Comparison of ENCODE assay signal across 8 cellular contexts in genomic region chr1:53238197-53239155, GRCh38. TPM values are rescaled to one million over a fixed set of nuclear protein-coding genes. Genes with fewer than 3 reads are reported as not detected.
DNase-seq lines count a peak whose midpoint lies in the region; ATAC-seq, FAIRE-seq and TF ChIP-seq lines count a peak whose summit lies in the region.

TSS of gene MAGOH (minus strand) at chr1:53238518. CDS start at chr1:53238448, 70 bp downstream.

- H3K4me3 ChIP-seq in H1 (ENCODE audit: extremely low read depth in 1 of 4, insufficient read depth in 2 of 4, low read depth in 3 of 4, low read length in 4 of 4) (peak within 1 kb of the TSS; percentile 83 to 99 (median 90)), mesenchymal stem cell (ENCODE audit: insufficient read depth in 1 of 2, low read depth in 1 of 2, low read length in 2 of 2) (peak within 1 kb of the TSS; percentile 97 to 100)

- H3K4me1 ChIP-seq in H1 (replicated peaks in 1 of 4; ENCODE audit: control insufficient read depth in 3 of 4, insufficient read depth in 4 of 4, low read length in 3 of 4) (no peaks in the 10 kb centered on the region; a peak in 1 of 7 replicates), mesenchymal stem cell (ENCODE audit: control insufficient read depth, insufficient read depth, low read depth, low read length) (peaks cover 11% of the 10 kb centered on the region)

- DNase-seq in COLO829 (ENCODE audit: low spot score) (peak; percentile 98), HTR-8/SVneo (ENCODE audit: insufficient read length, low spot score) (peak; percentile 96), NOMO-1 treated with dmso at 0.1 percent for 144 hours (lab: John Stamatoyannopoulos, UW; ENCODE audit: unreplicated experiment) (peak; percentile 96), H1 (ENCODE audit: low read depth in 1 of 2, low spot score in 2 of 2) (peak; percentile 89 to 99), mesenchymal stem cell (peak; percentile 97)
- peak; percentile 89 to 96 (median 95) for DNase-seq in activated CD8-positive, alpha-beta memory T cell treated with anti-CD3 and anti-CD28 coated beads for 48 hours (ENCODE audit: low read depth in 2 of 3, low spot score in 2 of 3)
- peak; percentile 91 for DNase-seq in stimulated activated CD8-positive, alpha-beta memory T cell treated with anti-CD3 and anti-CD28 coated beads, Interleukin-12 subunit alpha, Interleukin-12 subunit beta, amount 100 ng/mL, for 4 hours (ENCODE audit: low read depth)

- no peak within 1 kb of the TSS for H3K56ac ChIP-seq in H1 (replicated peaks; ENCODE audit: insufficient read length, low read depth, low read length)

- H2BK15ac ChIP-seq in H1 (ENCODE audit: low read length) (no peak within 1 kb of the TSS), mesenchymal stem cell (ENCODE audit: low read depth, poor library complexity, severe bottlenecking) (peak within 1 kb of the TSS; percentile 33)

- H2BK20ac ChIP-seq in H1 (ENCODE audit: low read length), result no peak within 1 kb of the TSS

- peak in 1 of 2 experiments; percentile 82; a peak in 1 of 3 replicates for TF ChIP-seq EP300 in H1 (IDR thresholded peaks at IDR 0.05; ENCODE audit: borderline replicate concordance in 1 of 2, low read depth in 2 of 2, low read length in 2 of 2)

- POLR2A ChIA-PET in H1 (lab: Charles Lee; ENCODE audit: partially characterized antibody), result interaction anchor here (0.6 to 10.8 kb wide), 9 partner anchors 10 to 658 kb away, joined by 3 to 62 read pairs (median 3); partner anchors contain the start of gene CZIB

- H2BK12ac ChIP-seq in H1 (ENCODE audit: low read depth, low read length) (peak within 1 kb of the TSS; percentile 52; the same call in 1 of the 2 replicates), mesenchymal stem cell (ENCODE audit: low read length in 2 of 2) (no peak within 1 kb of the TSS)

- TF ChIP-seq CTCF in H1 (IDR thresholded peaks at IDR 0.05; ENCODE audit: control extremely low read depth in 1 of 3, insufficient read depth in 1 of 3, low read depth in 1 of 3, low read length in 3 of 3), result no peak

- peak; percentile 83 to 88 for TF ChIP-seq POLR2A in H1 (IDR thresholded peaks at IDR 0.05; ENCODE audit: control extremely low read depth in 1 of 2, low read depth in 2 of 2, low read length in 2 of 2)

- peak; percentile 93 for ATAC-seq in GM21367 (IDR thresholded peaks at IDR 0.05; ENCODE audit: unreplicated experiment)

- no peak within 1 kb of the TSS for H4K91ac ChIP-seq in H1 (replicated peaks; ENCODE audit: insufficient read length, low read length)
- H4K91ac ChIP-seq in mesenchymal stem cell (ENCODE audit: low read length), result peak within 1 kb of the TSS; percentile 52

- H2BK5ac ChIP-seq in H1 (ENCODE audit: low read depth, low read length), result peak within 1 kb of the TSS; percentile 60; the same call in 1 of the 2 replicates
- peak within 1 kb of the TSS; percentile 39 for H2BK5ac ChIP-seq in mesenchymal stem cell (ENCODE audit: low read depth, low read length, poor library complexity, severe bottlenecking)

- TF ChIP-seq RAD21 in H1 (IDR thresholded peaks at IDR 0.05 in 1 of 2, conservative IDR thresholded peaks at IDR 0.05 in 1 of 2; ENCODE audit: low read depth in 2 of 2, low read length in 2 of 2), result no peak

- H3K14ac ChIP-seq in H1 (ENCODE audit: insufficient read length) (no peak within 1 kb of the TSS), mesenchymal stem cell (ENCODE audit: low read length in 2 of 2) (peak within 1 kb of the TSS in 1 of 2 experiments; percentile 46)

- H2BK120ac ChIP-seq in H1 (replicated peaks; ENCODE audit: low read depth, low read length) (no peak within 1 kb of the TSS), mesenchymal stem cell (ENCODE audit: low read depth, low read length) (peak within 1 kb of the TSS; percentile 78)

- CTCF ChIA-PET in H1 (lab: Charles Lee; ENCODE audit: partially characterized antibody), result interaction anchor here (0.6 kb wide), 1 partner anchor 586 kb away, joined by 3 read pairs; no protein-coding TSS in a partner anchor

- peak; percentile 95 for FAIRE-seq in HTR-8/SVneo (lab: Jason Lieb, UNC)
- peak; percentile 66 for FAIRE-seq in H1 (lab: Jason Lieb, UNC)

- H3K36me3 ChIP-seq in H1 (ENCODE audit: control insufficient read depth in 2 of 4, insufficient read depth in 4 of 4, low read length in 3 of 4) (peaks cover 12 to 28% (median 20%) of the 10 kb centered on the region in 4 experiments; a peak in 7 of 8 replicates), mesenchymal stem cell (ENCODE audit: control insufficient read depth in 1 of 2, insufficient read depth in 2 of 2, low read depth in 1 of 2, low read length in 2 of 2) (peaks cover 8 to 27% of the 10 kb centered on the region in 2 experiments)

- H2AFZ ChIP-seq in H1 (ENCODE audit: low read length) (peak within 1 kb of the TSS; percentile 59), mesenchymal stem cell (ENCODE audit: low read depth, low read length) (peak within 1 kb of the TSS; percentile 84)

- H2AK5ac ChIP-seq in H1 (ENCODE audit: low read depth, low read length) (0 out of 2 replicates have a peak within 1 kb of the TSS, but pooled peaks have one; percentile 18), mesenchymal stem cell (ENCODE audit: low read length, severe bottlenecking) (peak within 1 kb of the TSS; percentile 47)

- H3K4ac ChIP-seq in H1 (replicated peaks; ENCODE audit: insufficient read length, low read depth, low read length) (peak within 1 kb of the TSS; percentile 29), mesenchymal stem cell (ENCODE audit: low read depth in 1 of 2, low read length in 2 of 2) (peak within 1 kb of the TSS; percentile 68 to 75)

- H3K79me1 ChIP-seq in H1 (ENCODE audit: low read depth, low read length) (peaks cover 7% of the 10 kb centered on the region; the same call in 1 of the 2 replicates), mesenchymal stem cell (replicated peaks; ENCODE audit: low read length, poor library complexity, severe bottlenecking) (peaks cover 17% of the 10 kb centered on the region)

- H4K8ac ChIP-seq in H1 (ENCODE audit: extremely low read depth, insufficient read depth, low read length), result peak within 1 kb of the TSS; percentile 98
- peak within 1 kb of the TSS; percentile 96 for H4K8ac ChIP-seq in mesenchymal stem cell (ENCODE audit: low read length)

- H4K20me1 ChIP-seq in H1 (replicated peaks in 1 of 2; ENCODE audit: control insufficient read depth in 1 of 2, insufficient read depth in 2 of 2, low read length in 2 of 2), result peaks cover 0 to 6% of the 10 kb centered on the region in 2 experiments

- peaks cover 8% of the 10 kb centered on the region for H3K23me2 ChIP-seq in H1 (ENCODE audit: low read depth, low read length)

- H3K18ac ChIP-seq in H1 (ENCODE audit: extremely low read depth, low read length) (peak within 1 kb of the TSS; percentile 56; the same call in 1 of the 2 replicates), mesenchymal stem cell (ENCODE audit: low read depth in 1 of 2, low read length in 2 of 2) (peak within 1 kb of the TSS; percentile 77 to 86)

- H3K4me2 ChIP-seq in H1 (ENCODE audit: insufficient read depth in 1 of 2, low read depth in 2 of 2, low read length in 2 of 2), result peak within 1 kb of the TSS; percentile 82 to 99
- peak within 1 kb of the TSS; percentile 92 for H3K4me2 ChIP-seq in mesenchymal stem cell (ENCODE audit: low read length, poor library complexity, severe bottlenecking)

- peak within 1 kb of the TSS; percentile 64 for H4K5ac ChIP-seq in H1 (ENCODE audit: insufficient read length, low read depth, low read length)

- no peaks in the 10 kb centered on the region; a peak in 1 of 7 replicates for H3K27me3 ChIP-seq in H1 (replicated peaks in 1 of 4; ENCODE audit: control insufficient read depth in 3 of 4, extremely low read depth in 1 of 4, insufficient read depth in 3 of 4, low read length in 3 of 4)
- no peaks in the 10 kb centered on the region for H3K27me3 ChIP-seq in mesenchymal stem cell (ENCODE audit: control insufficient read depth in 1 of 2, insufficient read depth in 1 of 2, low read length in 2 of 2)

- WGBS in H1 (ENCODE audit: extremely low coverage in 1 of 2, insufficient coverage in 1 of 2, insufficient read length in 1 of 2, insufficient replicate concordance in 2 of 2, low coverage in 1 of 2, low lambda C conversion rate in 2 of 2, missing lambda C conversion rate in 1 of 2), 2 experiments, result 9% methylated on average over 54 of the region's 64 CpGs; no CpG with 5 or more reads in 1 of the 2 experiments
- 11% methylated on average over 64 of the region's 64 CpGs for WGBS in mesenchymal stem cell

- H3K23ac ChIP-seq in H1 (ENCODE audit: insufficient read length) (no peak within 1 kb of the TSS), mesenchymal stem cell (ENCODE audit: low read length in 2 of 2) (peak within 1 kb of the TSS in 1 of 2 experiments; percentile 5)

- H3K9ac ChIP-seq in H1 (replicated peaks in 1 of 4; ENCODE audit: extremely low read depth in 1 of 4, low read depth in 3 of 4, low read length in 3 of 4) (peak within 1 kb of the TSS; percentile 76 to 89 (median 84)), mesenchymal stem cell (ENCODE audit: low read length) (peak within 1 kb of the TSS; percentile 99)

- H3K9me3 ChIP-seq in H1 (ENCODE audit: insufficient read depth in 2 of 2, low read depth in 1 of 2, low read length in 1 of 2), result no peaks in the 10 kb centered on the region
- no peaks in the 10 kb centered on the region for H3K9me3 ChIP-seq in mesenchymal stem cell (ENCODE audit: control insufficient read depth, low read length)

- H3K79me2 ChIP-seq in H1 (ENCODE audit: control insufficient read depth in 1 of 2, insufficient read depth in 2 of 2, low read length in 2 of 2), result peaks cover 10 to 24% of the 10 kb centered on the region in 2 experiments

- H3K27ac ChIP-seq in H1 (ENCODE audit: low read depth, low read length), result peak within 1 kb of the TSS; percentile 39; the same call in 1 of the 2 replicates
- H3K27ac ChIP-seq in mesenchymal stem cell (ENCODE audit: low read length, poor library complexity, severe bottlenecking), result peak within 1 kb of the TSS; percentile 52

TF ChIP-seq in H1, 55 proteins besides CTCF, POLR2A, EP300 and RAD21 (continues in another document):
- TF ChIP-seq SRF (IDR thresholded peaks at IDR 0.05; ENCODE audit: low read depth, low read length) (peak; percentile 89), MAFK (IDR thresholded peaks at IDR 0.05; ENCODE audit: low read depth, low read length) (no peak), TBP (IDR thresholded peaks at IDR 0.05; ENCODE audit: low read depth, low read length) (peak; percentile 84; the same call in 1 of the 2 replicates), KDM4A (IDR thresholded peaks at IDR 0.05; ENCODE audit: low read depth, low read length, severe bottlenecking) (peak; percentile 99), SP4 (IDR thresholded peaks at IDR 0.05; ENCODE audit: low read length) (no peak)

RNA-seq across cellular contexts. Expression of gene MAGOH, which starts in this region (rescaled TPM):
- total RNA-seq in H1 (2021; fragmentation: NEBNext Ultra II Directional; extraction: Animal tissue kit (Norgen Biotek cat#: 25700)), result 74.3 and 74.5 TPM in 2 replicates
- 18.5 and 46.9 TPM in 2 replicates for polyA plus RNA-seq in H1 (2011; rRNA removed)
- polyA plus RNA-seq in H1 (2011; cell fraction: cytosol; rRNA removed), result 82.8 TPM
- polyA plus RNA-seq in H1 (2011; cell fraction: nucleus; rRNA removed), result 4.7 TPM
- polyA plus RNA-seq in H1 (2012, experiment 1 of 2), result 106 to 184 TPM (median 121 TPM) in 4 replicates
- polyA plus RNA-seq in H1 (2012, experiment 2 of 2), result 50.6 TPM
- polyA plus RNA-seq in H1 (2013, experiment 1 of 2), result 103 TPM
- 107 TPM for polyA plus RNA-seq in H1 (2013, experiment 2 of 2)
- 11.2 and 14.2 TPM in 2 replicates for polyA minus RNA-seq in H1 (2011; rRNA and poly(A)+ RNA removed)
- 27.8 TPM for polyA minus RNA-seq in H1 (2011; cell fraction: cytosol; rRNA and poly(A)+ RNA removed)
- polyA minus RNA-seq in H1 (2011; cell fraction: nucleus; rRNA and poly(A)+ RNA removed), result 24.8 TPM
- 53.3 TPM for polyA plus RNA-seq in mesenchymal stem cell (2013, experiment 1 of 2)
- polyA plus RNA-seq in mesenchymal stem cell (2013, experiment 2 of 2), result 54.6 TPM

Comparison
In these comparisons a context has a peak if more than half of its experiments do, and no peak if none do; other contexts are left out.
1. Peak in every context shown above with its lines: DNase-seq, ATAC-seq, H3K4me3 ChIP-seq and H3K27ac ChIP-seq.